1 cellular context compared by ENCODE assay signal in the genomic region with DNA sequence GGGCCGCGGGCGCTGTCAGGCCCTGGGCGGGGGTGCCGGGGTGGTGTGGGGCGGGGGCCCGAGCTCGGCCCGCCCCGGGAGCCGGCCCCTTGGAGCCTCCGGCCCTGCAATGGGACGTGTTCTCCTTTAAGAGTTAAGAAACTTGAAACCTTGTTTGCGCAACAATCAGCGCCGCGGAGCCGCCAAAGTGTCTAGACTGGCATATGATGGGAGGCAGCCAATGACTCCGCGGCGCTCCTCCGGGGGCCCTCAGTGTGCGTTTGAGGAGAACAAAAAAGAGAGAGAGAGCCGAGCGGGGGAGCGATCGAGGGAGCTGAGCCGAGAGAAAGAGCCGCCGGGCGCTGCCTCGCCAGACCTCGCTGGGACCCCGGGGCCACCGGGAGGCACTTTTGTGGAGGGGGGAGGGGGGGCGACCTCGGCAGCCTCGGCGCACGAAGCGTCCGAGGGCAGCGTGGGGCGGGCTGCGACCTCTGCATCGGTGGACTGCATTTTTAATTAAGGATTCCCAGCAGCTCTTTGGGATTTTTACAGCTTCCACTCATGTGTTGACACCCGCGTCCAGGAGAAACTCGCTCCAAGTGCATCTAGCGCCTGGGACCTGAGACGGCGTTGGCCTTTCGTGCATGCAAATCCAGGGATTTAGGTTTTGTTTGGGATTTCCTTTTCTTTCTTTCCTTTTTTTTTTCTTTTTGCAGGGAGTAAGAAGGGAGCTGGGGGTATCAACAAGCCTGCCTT.
TF ChIP-seq lines count a peak whose summit lies in the region.

A gene (plus strand): TSS at position 202 of the 735 bp plus-strand sequence. CDS start 1,023 bp downstream, outside the sequence.

TF ChIP-seq in HepG2, 621 proteins besides CTCF, POLR2A, EP300 and RAD21 (continued from another document):
- TF ChIP-seq, protein P1, sequence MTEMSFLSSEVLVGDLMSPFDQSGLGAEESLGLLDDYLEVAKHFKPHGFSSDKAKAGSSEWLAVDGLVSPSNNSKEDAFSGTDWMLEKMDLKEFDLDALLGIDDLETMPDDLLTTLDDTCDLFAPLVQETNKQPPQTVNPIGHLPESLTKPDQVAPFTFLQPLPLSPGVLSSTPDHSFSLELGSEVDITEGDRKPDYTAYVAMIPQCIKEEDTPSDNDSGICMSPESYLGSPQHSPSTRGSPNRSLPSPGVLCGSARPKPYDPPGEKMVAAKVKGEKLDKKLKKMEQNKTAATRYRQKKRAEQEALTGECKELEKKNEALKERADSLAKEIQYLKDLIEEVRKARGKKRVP (CRISPR knock-in tag; IDR thresholded peaks at IDR 0.05): no peak
- TF ChIP-seq RORA (CRISPR knock-in tag; IDR thresholded peaks at IDR 0.05) (no peak), MED1 (CRISPR knock-in tag; IDR thresholded peaks at IDR 0.05) (0 out of 2 replicates have a peak, but pooled peaks have one; percentile 57), YEATS2 (CRISPR knock-in tag; IDR thresholded peaks at IDR 0.05; ENCODE audit: borderline replicate concordance) (no peak), ZNF549 (CRISPR knock-in tag; IDR thresholded peaks at IDR 0.05) (no peak), ZNF333 (CRISPR knock-in tag; IDR thresholded peaks at IDR 0.05; ENCODE audit: borderline replicate concordance) (no peak), ZSCAN22 (CRISPR knock-in tag; IDR thresholded peaks at IDR 0.05) (no peak), ESRRA (CRISPR knock-in tag; IDR thresholded peaks at IDR 0.05; ENCODE audit: low read depth) (no peak), ARNT (IDR thresholded peaks at IDR 0.05) (no peak), ZFX (CRISPR knock-in tag; IDR thresholded peaks at IDR 0.05; ENCODE audit: low read depth) (no peak)
- TF ChIP-seq, protein P2, sequence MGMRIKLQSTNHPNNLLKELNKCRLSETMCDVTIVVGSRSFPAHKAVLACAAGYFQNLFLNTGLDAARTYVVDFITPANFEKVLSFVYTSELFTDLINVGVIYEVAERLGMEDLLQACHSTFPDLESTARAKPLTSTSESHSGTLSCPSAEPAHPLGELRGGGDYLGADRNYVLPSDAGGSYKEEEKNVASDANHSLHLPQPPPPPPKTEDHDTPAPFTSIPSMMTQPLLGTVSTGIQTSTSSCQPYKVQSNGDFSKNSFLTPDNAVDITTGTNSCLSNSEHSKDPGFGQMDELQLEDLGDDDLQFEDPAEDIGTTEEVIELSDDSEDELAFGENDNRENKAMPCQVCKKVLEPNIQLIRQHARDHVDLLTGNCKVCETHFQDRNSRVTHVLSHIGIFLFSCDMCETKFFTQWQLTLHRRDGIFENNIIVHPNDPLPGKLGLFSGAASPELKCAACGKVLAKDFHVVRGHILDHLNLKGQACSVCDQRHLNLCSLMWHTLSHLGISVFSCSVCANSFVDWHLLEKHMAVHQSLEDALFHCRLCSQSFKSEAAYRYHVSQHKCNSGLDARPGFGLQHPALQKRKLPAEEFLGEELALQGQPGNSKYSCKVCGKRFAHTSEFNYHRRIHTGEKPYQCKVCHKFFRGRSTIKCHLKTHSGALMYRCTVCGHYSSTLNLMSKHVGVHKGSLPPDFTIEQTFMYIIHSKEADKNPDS (CRISPR knock-in tag; IDR thresholded peaks at IDR 0.05): no peak
- TF ChIP-seq, protein P3, sequence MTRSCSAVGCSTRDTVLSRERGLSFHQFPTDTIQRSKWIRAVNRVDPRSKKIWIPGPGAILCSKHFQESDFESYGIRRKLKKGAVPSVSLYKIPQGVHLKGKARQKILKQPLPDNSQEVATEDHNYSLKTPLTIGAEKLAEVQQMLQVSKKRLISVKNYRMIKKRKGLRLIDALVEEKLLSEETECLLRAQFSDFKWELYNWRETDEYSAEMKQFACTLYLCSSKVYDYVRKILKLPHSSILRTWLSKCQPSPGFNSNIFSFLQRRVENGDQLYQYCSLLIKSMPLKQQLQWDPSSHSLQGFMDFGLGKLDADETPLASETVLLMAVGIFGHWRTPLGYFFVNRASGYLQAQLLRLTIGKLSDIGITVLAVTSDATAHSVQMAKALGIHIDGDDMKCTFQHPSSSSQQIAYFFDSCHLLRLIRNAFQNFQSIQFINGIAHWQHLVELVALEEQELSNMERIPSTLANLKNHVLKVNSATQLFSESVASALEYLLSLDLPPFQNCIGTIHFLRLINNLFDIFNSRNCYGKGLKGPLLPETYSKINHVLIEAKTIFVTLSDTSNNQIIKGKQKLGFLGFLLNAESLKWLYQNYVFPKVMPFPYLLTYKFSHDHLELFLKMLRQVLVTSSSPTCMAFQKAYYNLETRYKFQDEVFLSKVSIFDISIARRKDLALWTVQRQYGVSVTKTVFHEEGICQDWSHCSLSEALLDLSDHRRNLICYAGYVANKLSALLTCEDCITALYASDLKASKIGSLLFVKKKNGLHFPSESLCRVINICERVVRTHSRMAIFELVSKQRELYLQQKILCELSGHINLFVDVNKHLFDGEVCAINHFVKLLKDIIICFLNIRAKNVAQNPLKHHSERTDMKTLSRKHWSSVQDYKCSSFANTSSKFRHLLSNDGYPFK (CRISPR knock-in tag; IDR thresholded peaks at IDR 0.05; ENCODE audit: borderline replicate concordance): no peak
- TF ChIP-seq, protein P4, sequence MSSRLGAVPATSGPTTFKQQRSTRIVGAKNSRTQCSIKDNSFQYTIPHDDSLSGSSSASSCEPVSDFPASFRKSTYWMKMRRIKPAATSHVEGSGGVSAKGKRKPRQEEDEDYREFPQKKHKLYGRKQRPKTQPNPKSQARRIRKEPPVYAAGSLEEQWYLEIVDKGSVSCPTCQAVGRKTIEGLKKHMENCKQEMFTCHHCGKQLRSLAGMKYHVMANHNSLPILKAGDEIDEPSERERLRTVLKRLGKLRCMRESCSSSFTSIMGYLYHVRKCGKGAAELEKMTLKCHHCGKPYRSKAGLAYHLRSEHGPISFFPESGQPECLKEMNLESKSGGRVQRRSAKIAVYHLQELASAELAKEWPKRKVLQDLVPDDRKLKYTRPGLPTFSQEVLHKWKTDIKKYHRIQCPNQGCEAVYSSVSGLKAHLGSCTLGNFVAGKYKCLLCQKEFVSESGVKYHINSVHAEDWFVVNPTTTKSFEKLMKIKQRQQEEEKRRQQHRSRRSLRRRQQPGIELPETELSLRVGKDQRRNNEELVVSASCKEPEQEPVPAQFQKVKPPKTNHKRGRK (CRISPR knock-in tag; IDR thresholded peaks at IDR 0.05): no peak
- TF ChIP-seq, protein P5, sequence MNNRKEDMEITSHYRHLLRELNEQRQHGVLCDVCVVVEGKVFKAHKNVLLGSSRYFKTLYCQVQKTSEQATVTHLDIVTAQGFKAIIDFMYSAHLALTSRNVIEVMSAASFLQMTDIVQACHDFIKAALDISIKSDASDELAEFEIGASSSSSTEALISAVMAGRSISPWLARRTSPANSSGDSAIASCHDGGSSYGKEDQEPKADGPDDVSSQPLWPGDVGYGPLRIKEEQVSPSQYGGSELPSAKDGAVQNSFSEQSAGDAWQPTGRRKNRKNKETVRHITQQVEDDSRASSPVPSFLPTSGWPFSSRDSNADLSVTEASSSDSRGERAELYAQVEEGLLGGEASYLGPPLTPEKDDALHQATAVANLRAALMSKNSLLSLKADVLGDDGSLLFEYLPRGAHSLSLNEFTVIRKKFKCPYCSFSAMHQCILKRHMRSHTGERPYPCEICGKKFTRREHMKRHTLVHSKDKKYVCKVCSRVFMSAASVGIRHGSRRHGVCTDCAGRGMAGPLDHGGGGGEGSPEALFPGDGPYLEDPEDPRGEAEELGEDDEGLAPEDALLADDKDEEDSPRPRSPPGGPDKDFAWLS (CRISPR knock-in tag; IDR thresholded peaks at IDR 0.05; ENCODE audit: borderline replicate concordance): no peak
- TF ChIP-seq, protein P6, sequence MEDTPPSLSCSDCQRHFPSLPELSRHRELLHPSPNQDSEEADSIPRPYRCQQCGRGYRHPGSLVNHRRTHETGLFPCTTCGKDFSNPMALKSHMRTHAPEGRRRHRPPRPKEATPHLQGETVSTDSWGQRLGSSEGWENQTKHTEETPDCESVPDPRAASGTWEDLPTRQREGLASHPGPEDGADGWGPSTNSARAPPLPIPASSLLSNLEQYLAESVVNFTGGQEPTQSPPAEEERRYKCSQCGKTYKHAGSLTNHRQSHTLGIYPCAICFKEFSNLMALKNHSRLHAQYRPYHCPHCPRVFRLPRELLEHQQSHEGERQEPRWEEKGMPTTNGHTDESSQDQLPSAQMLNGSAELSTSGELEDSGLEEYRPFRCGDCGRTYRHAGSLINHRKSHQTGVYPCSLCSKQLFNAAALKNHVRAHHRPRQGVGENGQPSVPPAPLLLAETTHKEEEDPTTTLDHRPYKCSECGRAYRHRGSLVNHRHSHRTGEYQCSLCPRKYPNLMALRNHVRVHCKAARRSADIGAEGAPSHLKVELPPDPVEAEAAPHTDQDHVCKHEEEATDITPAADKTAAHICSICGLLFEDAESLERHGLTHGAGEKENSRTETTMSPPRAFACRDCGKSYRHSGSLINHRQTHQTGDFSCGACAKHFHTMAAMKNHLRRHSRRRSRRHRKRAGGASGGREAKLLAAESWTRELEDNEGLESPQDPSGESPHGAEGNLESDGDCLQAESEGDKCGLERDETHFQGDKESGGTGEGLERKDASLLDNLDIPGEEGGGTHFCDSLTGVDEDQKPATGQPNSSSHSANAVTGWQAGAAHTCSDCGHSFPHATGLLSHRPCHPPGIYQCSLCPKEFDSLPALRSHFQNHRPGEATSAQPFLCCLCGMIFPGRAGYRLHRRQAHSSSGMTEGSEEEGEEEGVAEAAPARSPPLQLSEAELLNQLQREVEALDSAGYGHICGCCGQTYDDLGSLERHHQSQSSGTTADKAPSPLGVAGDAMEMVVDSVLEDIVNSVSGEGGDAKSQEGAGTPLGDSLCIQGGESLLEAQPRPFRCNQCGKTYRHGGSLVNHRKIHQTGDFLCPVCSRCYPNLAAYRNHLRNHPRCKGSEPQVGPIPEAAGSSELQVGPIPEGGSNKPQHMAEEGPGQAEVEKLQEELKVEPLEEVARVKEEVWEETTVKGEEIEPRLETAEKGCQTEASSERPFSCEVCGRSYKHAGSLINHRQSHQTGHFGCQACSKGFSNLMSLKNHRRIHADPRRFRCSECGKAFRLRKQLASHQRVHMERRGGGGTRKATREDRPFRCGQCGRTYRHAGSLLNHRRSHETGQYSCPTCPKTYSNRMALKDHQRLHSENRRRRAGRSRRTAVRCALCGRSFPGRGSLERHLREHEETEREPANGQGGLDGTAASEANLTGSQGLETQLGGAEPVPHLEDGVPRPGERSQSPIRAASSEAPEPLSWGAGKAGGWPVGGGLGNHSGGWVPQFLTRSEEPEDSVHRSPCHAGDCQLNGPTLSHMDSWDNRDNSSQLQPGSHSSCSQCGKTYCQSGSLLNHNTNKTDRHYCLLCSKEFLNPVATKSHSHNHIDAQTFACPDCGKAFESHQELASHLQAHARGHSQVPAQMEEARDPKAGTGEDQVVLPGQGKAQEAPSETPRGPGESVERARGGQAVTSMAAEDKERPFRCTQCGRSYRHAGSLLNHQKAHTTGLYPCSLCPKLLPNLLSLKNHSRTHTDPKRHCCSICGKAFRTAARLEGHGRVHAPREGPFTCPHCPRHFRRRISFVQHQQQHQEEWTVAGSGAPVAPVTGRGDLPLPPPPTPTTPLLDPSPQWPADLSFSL (CRISPR knock-in tag; IDR thresholded peaks at IDR 0.05): no peak
- TF ChIP-seq, protein P7, sequence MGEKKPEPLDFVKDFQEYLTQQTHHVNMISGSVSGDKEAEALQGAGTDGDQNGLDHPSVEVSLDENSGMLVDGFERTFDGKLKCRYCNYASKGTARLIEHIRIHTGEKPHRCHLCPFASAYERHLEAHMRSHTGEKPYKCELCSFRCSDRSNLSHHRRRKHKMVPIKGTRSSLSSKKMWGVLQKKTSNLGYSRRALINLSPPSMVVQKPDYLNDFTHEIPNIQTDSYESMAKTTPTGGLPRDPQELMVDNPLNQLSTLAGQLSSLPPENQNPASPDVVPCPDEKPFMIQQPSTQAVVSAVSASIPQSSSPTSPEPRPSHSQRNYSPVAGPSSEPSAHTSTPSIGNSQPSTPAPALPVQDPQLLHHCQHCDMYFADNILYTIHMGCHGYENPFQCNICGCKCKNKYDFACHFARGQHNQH (CRISPR knock-in tag; IDR thresholded peaks at IDR 0.05): 0 out of 2 replicates have a peak, but pooled peaks have one; percentile 69
